8 cellular contexts compared by ENCODE assay signal in the genomic region with DNA sequence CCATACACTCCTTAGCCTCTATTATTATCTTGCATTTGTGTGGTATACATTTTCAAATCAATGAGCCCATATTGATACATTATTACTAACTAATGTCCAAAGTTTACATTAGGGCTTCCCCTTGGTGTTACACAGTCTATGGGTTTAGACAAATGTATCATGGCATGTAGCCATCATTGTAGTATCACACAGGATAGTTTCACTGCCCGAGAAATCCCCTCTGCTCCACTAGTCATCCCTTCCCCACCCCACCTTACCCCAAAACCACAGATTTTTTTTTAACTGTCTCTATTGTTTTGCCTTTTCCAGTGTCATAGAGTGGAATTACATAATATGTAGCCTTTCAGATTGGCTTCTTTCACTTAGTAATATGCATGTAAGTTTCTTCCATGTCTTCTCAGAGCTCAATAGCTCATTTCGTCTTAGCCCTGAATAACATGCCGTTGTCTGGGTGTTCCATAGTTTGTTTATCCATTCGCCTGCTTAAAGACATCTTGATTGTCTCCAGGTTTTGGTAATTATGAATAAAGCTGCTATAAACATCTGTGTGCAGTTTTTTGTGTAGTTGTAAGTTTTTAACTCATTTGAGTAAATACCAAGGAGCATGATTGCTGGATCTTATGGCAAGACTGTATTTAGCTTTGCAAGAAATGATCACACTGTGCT.
DNase-seq lines count a peak whose midpoint lies in the region; ATAC-seq and TF ChIP-seq lines count a peak whose summit lies in the region.

No MANE protein-coding gene starts in this region.

- H4K8ac ChIP-seq in H9 (replicated peaks; ENCODE audit: insufficient read length, low read depth, low read length): no peak overlapping the region

- in situ Hi-C loops in G401 (cut with HindIII; ENCODE audit: low sequenced_read_pairs): no loop called here

- H3K79me2 ChIP-seq in H9 (ENCODE audit: insufficient read depth, low read length): no peaks in the 10 kb centered on the region

- no peak overlapping the region for H4K91ac ChIP-seq in H9 (ENCODE audit: insufficient read length, low read depth, low read length)

- H3K9ac ChIP-seq in H9 (ENCODE audit: extremely low read depth, insufficient read length, low read length) (no peak overlapping the region), endodermal cell (ENCODE audit: extremely low read depth, low read length, poor library complexity, severe bottlenecking) (no peak overlapping the region)

- H3K4me2 ChIP-seq in H9 (ENCODE audit: insufficient read depth, insufficient read length, low read length): no peak overlapping the region

- H3K4me1 ChIP-seq in H9 (ENCODE audit: insufficient read depth, low read length) (no peaks in the 10 kb centered on the region), endodermal cell (ENCODE audit: control insufficient read depth, insufficient read depth, low read length) (no peaks in the 10 kb centered on the region)

- H2AFZ ChIP-seq in H9 (ENCODE audit: low read length): no peak overlapping the region

- WGBS in H9 (ENCODE audit: extremely low coverage, insufficient read length, low lambda C conversion rate): no CpG with 5 or more reads among the region's 4 CpGs
- 90 to 93% methylated on average over 4 of the region's 4 CpGs for WGBS in endodermal cell (ENCODE audit: insufficient coverage in 1 of 2, insufficient read length in 1 of 2), 2 experiments

- no peak overlapping the region for H3K27ac Mint-ChIP-seq in H9
- H3K27ac Mint-ChIP-seq in endodermal cell: no peak overlapping the region

- TF ChIP-seq CTCF in H9 (conservative IDR thresholded peaks at IDR 0.05) (no peak), endodermal cell (conservative IDR thresholded peaks at IDR 0.05) (no peak)

- H2BK120ac ChIP-seq in H9 (ENCODE audit: low read depth, low read length, poor library complexity, severe bottlenecking): no peak overlapping the region

- H3K36me3 ChIP-seq in endodermal cell (ENCODE audit: control insufficient read depth, insufficient read depth, low read length): no peaks in the 10 kb centered on the region

- no peaks in the 10 kb centered on the region for H3K79me1 ChIP-seq in H9 (ENCODE audit: insufficient read depth, low read depth, low read length, poor library complexity, severe bottlenecking)

- H2BK12ac ChIP-seq in H9 (ENCODE audit: insufficient read length, low read depth, low read length): no peak overlapping the region

- H3K9me3 ChIP-seq in H9 (ENCODE audit: control insufficient read depth, low read depth, low read length) (no peaks in the 10 kb centered on the region), endodermal cell (ENCODE audit: control insufficient read depth, low read length) (no peaks in the 10 kb centered on the region)

- H3K27me3 ChIP-seq in H9 (ENCODE audit: insufficient read depth, low read length): no peaks in the 10 kb centered on the region
- no peaks in the 10 kb centered on the region for H3K27me3 ChIP-seq in endodermal cell (ENCODE audit: control insufficient read depth, insufficient read depth, low read length, poor library complexity, severe bottlenecking)

- H4K5ac ChIP-seq in H9 (ENCODE audit: insufficient read length, low read depth, low read length): no peak overlapping the region

- H3K23me2 ChIP-seq in H9 (ENCODE audit: insufficient read length, low read depth, low read length, poor library complexity, severe bottlenecking): no peaks in the 10 kb centered on the region

- H3K4ac ChIP-seq in H9 (ENCODE audit: low read depth, low read length): no peak overlapping the region

- H2AK5ac ChIP-seq in H9 (ENCODE audit: insufficient read length, low read length): no peak overlapping the region

- no peak overlapping the region for H2BK15ac ChIP-seq in H9 (ENCODE audit: low read depth, low read length)

- H2BK20ac ChIP-seq in H9 (ENCODE audit: low read depth, low read length, poor library complexity, severe bottlenecking): no peak overlapping the region

- no peak overlapping the region for H3K18ac ChIP-seq in H9 (ENCODE audit: insufficient read length, low read depth, low read length)

- H3K56ac ChIP-seq in H9 (ENCODE audit: insufficient read length, low read depth, low read length): no peak overlapping the region

- H3K27ac ChIP-seq in H9 (ENCODE audit: insufficient read length, low read depth, low read length): no peak overlapping the region
- H3K27ac ChIP-seq in endodermal cell (ENCODE audit: low read depth, low read length): no peak overlapping the region

- H3K4me1 Mint-ChIP-seq in H9: peaks cover 0 to 6% of the 10 kb centered on the region in 2 experiments; a peak in 1 of 4 replicates
- peaks cover 11% of the 10 kb centered on the region for H3K4me1 Mint-ChIP-seq in endodermal cell

- H3K4me3 ChIP-seq in endodermal cell (ENCODE audit: low read length): no peak overlapping the region

- no peaks in the 10 kb centered on the region for H4K20me1 ChIP-seq in H9 (ENCODE audit: control insufficient read depth, insufficient read depth, insufficient read length)

- H3K9me3 Mint-ChIP-seq in H9 (no peaks in the 10 kb centered on the region; a peak in 1 of 5 replicates), endodermal cell (no peaks in the 10 kb centered on the region)

- H3T11ph ChIP-seq in H9 (ENCODE audit: low read length): no peak overlapping the region

- ATAC-seq in GM18498 (IDR thresholded peaks at IDR 0.05; ENCODE audit: unreplicated experiment) (peak; percentile 41), GM21723 (IDR thresholded peaks at IDR 0.05; ENCODE audit: unreplicated experiment) (peak; percentile 50)

- no peaks in the 10 kb centered on the region; the same call in 1 of the 2 replicates for H3K27me3 Mint-ChIP-seq in H9 (ENCODE audit: low read depth)
- no peaks in the 10 kb centered on the region for H3K27me3 Mint-ChIP-seq in endodermal cell (ENCODE audit: insufficient read depth)

- H3K4me3 Mint-ChIP-seq in H9: no peak overlapping the region
- H3K4me3 Mint-ChIP-seq in endodermal cell: no peak overlapping the region

- H3K14ac ChIP-seq in H9 (ENCODE audit: insufficient read depth, low read length): no peak overlapping the region

- H3K23ac ChIP-seq in H9 (ENCODE audit: insufficient read length, low read depth, low read length): no peak overlapping the region

- no peak overlapping the region for H2BK5ac ChIP-seq in H9 (ENCODE audit: insufficient read length, low read length)

- H3K36me3 Mint-ChIP-seq in H9 (ENCODE audit: insufficient read depth in 1 of 3, low read depth in 3 of 3) (no peaks in the 10 kb centered on the region), endodermal cell (ENCODE audit: low read depth) (no peaks in the 10 kb centered on the region)

- DNase-seq in MV-4-11 (lab: John Stamatoyannopoulos, UW) (peak; percentile 47), kidney tubule cell (ENCODE audit: low spot score) (peak; percentile 16), H9 (no peak), G401 (ENCODE audit: low spot score) (no peak), NCI-H1694 (lab: John Stamatoyannopoulos, UW) (no peak), endodermal cell (no peak)

Comparison
In these comparisons a context has a peak if more than half of its experiments do, and no peak if none do; other contexts are left out.
1. DNase-seq: peak in MV-4-11 (single experiment) and kidney tubule cell (single experiment); none in H9 (single experiment), G401 (single experiment), NCI-H1694 (single experiment) and endodermal cell (single experiment).